25 cellular contexts compared by ENCODE assay signal in genomic region chr10:125797999-125798662, GRCh38. TPM values are rescaled to one million over a fixed set of nuclear protein-coding genes. Genes with fewer than 3 reads are reported as not detected.
DNase-seq lines count a peak whose midpoint lies in the region; ATAC-seq and TF ChIP-seq lines count a peak whose summit lies in the region.
"Had no signal": no experiment of that assay in that cellular context is flagged by ENCODE, and none has a peak within 500 bp of the region (broad histone marks: within the 10 kb centered on the region; RNA-seq: fewer than 3 reads in every experiment).

No MANE protein-coding gene starts in this region.

- no peak overlapping the region for H2BK15ac ChIP-seq in neuronal stem cell (ENCODE audit: low read length)

- H3K27ac Mint-ChIP-seq in CD8-positive, alpha-beta T cell, result no peak overlapping the region
- H3K27ac Mint-ChIP-seq: B cell had no signal

- H3K9me3 ChIP-seq in body of pancreas, result no peaks in the 10 kb centered on the region
- H3K9me3 ChIP-seq in neuronal stem cell (replicated peaks in 1 of 2; ENCODE audit: control insufficient read depth in 2 of 2, insufficient read depth in 1 of 2, low read depth in 1 of 2, low read length in 2 of 2), result no peaks in the 10 kb centered on the region
- no peaks in the 10 kb centered on the region for H3K9me3 ChIP-seq in CD8-positive, alpha-beta T cell (ENCODE audit: low read length)

- H3K27ac ChIP-seq in body of pancreas, result peak overlapping the region in 2 of 4 donors; percentile 43 to 53
- no peak overlapping the region for H3K27ac ChIP-seq in neuronal stem cell (replicated peaks; ENCODE audit: low read length)
- H3K27ac ChIP-seq in CD8-positive, alpha-beta T cell (ENCODE audit: low read depth, low read length), result no peak overlapping the region
- H3K27ac ChIP-seq: 22Rv1, HL-60 had no signal

- H2BK5ac ChIP-seq in neuronal stem cell (ENCODE audit: low read length), result no peak overlapping the region

- 20 to 26% methylated on average over 3 to 5 of the region's 5 CpGs for WGBS in body of pancreas, 2 donors
- WGBS in neuronal stem cell (ENCODE audit: extremely low coverage in 2 of 2, insufficient read length in 2 of 2, insufficient replicate concordance in 1 of 2), 2 donors, result no CpG with 5 or more reads among the region's 5 CpGs

- H3K4me1 Mint-ChIP-seq in CD8-positive, alpha-beta T cell (ENCODE audit: low read depth), result no peaks in the 10 kb centered on the region
- H3K4me1 Mint-ChIP-seq: B cell, H9 had no signal

- H3K27me3 ChIP-seq in body of pancreas, result no peaks in the 10 kb centered on the region
- H3K27me3 ChIP-seq in neuronal stem cell (ENCODE audit: control insufficient read depth in 3 of 3, insufficient read depth in 3 of 3, low read depth in 1 of 3, low read length in 3 of 3), result no peaks in the 10 kb centered on the region
- no peaks in the 10 kb centered on the region for H3K27me3 ChIP-seq in CD8-positive, alpha-beta T cell (ENCODE audit: insufficient read depth, low read length)

- H2AK5ac ChIP-seq in neuronal stem cell (ENCODE audit: low read depth, low read length), result no peak overlapping the region

- intact Hi-C loops in body of pancreas (cut with DNase I), result no loop called here
- intact Hi-C loops in CD8-positive, alpha-beta T cell (cut with DNase I, micrococcal nuclease), result no loop called here

- ATAC-seq in body of pancreas, result peak; percentile 80
- no peak for ATAC-seq in CD8-positive, alpha-beta T cell
- ATAC-seq: PC-3, SK-N-SH treated with all-trans-retinoic acid at 6 μM for 48 hours had no signal

- peaks cover 16% of the 10 kb centered on the region for H3K4me1 ChIP-seq in body of pancreas
- H3K4me1 ChIP-seq in neuronal stem cell (ENCODE audit: control insufficient read depth in 2 of 2, insufficient read depth in 1 of 2, low read depth in 1 of 2, low read length in 2 of 2), result no peaks in the 10 kb centered on the region
- H3K4me1 ChIP-seq in CD8-positive, alpha-beta T cell (ENCODE audit: insufficient read depth, low read length), result no peaks in the 10 kb centered on the region

- no peak overlapping the region for H3K14ac ChIP-seq in neuronal stem cell (ENCODE audit: low read length)

- H3K9me3 Mint-ChIP-seq in CD8-positive, alpha-beta T cell, result no peaks in the 10 kb centered on the region
- H3K9me3 Mint-ChIP-seq: H9 had no signal

- H3K9ac ChIP-seq in neuronal stem cell (ENCODE audit: low read depth, low read length, poor library complexity), result no peak overlapping the region

- H3K4me3 ChIP-seq in body of pancreas (no peak overlapping the region), neuronal stem cell (ENCODE audit: low read length in 2 of 2) (no peak overlapping the region), foreskin fibroblast (ENCODE audit: low read depth in 1 of 2, low read length in 2 of 2) (no peak overlapping the region)
- no peak overlapping the region for H3K4me3 ChIP-seq in CD8-positive, alpha-beta T cell (ENCODE audit: low read depth, low read length)

- H3K79me1 ChIP-seq in neuronal stem cell (ENCODE audit: low read depth, low read length), result no peaks in the 10 kb centered on the region

- DNase-seq in DMS79 treated with DMSO at 0.1 percent for 48 hours (lab: John Stamatoyannopoulos, UW) (peak; percentile 3), DMS79 (lab: John Stamatoyannopoulos, UW) (no peak), HK-2 (ENCODE audit: unreplicated experiment) (peak; percentile 46), body of pancreas (peak; percentile 31 to 69 (median 59)), neuronal stem cell (ENCODE audit: low spot score) (no peak), foreskin fibroblast (no peak)
- DNase-seq in CD8-positive, alpha-beta T cell, result no peak
- DNase-seq in activated CD4-positive, CD25-positive, alpha-beta regulatory T cell treated with anti-CD3 and anti-CD28 coated beads, Interleukin-2, amount 50 U/mL, for 72 hours, result no peak
- DNase-seq: DMS53, H9, IMR-90, NCI-H1048, NCI-H1436, NCI-H1930, NCI-H524, NCI-H82, PC-3, RPMI8226, SHP77 treated with DMSO at 0.1 percent for 48 hours had no signal

- no peaks in the 10 kb centered on the region for H3K27me3 Mint-ChIP-seq in CD8-positive, alpha-beta T cell (ENCODE audit: low read depth)
- H3K27me3 Mint-ChIP-seq: B cell had no signal

- H4K8ac ChIP-seq in neuronal stem cell (ENCODE audit: low read depth, low read length), result no peak overlapping the region

- no peak for TF ChIP-seq CTCF in body of pancreas (IDR thresholded peaks at IDR 0.05)
- TF ChIP-seq CTCF in CD8-positive, alpha-beta T cell (IDR thresholded peaks at IDR 0.05), result no peak
- no peak for TF ChIP-seq CTCF in foreskin fibroblast (IDR thresholded peaks at IDR 0.05; ENCODE audit: low read depth, low read length)

- TF ChIP-seq POLR2A in body of pancreas (IDR thresholded peaks at IDR 0.05), result no peak

- no peak overlapping the region for H2AFZ ChIP-seq in neuronal stem cell (ENCODE audit: low read length)

- CTCF ChIA-PET in CD8-positive, alpha-beta T cell (lab: Charles Lee), result no interaction called here

- H3K36me3 ChIP-seq in body of pancreas (replicated peaks in 1 of 2; ENCODE audit: insufficient read depth in 1 of 2, low read depth in 2 of 2) (peaks cover 0 to 8% of the 10 kb centered on the region in 2 donors), neuronal stem cell (replicated peaks in 1 of 2; ENCODE audit: control insufficient read depth in 2 of 2, insufficient read depth in 2 of 2, low read length in 2 of 2) (peaks cover 12 to 38% of the 10 kb centered on the region in 2 donors)
- H3K36me3 ChIP-seq in CD8-positive, alpha-beta T cell (ENCODE audit: insufficient read depth, low read length), result peaks cover 9% of the 10 kb centered on the region

- H2BK120ac ChIP-seq in neuronal stem cell (ENCODE audit: low read depth, low read length), result no peak overlapping the region

- H3K23ac ChIP-seq in neuronal stem cell (ENCODE audit: low read depth, low read length, poor library complexity), result no peak overlapping the region

- POLR2A ChIA-PET in CD8-positive, alpha-beta T cell (lab: Charles Lee), result interaction anchor here (0.7 kb wide), 1 partner anchor 12 kb away, joined by 3 read pairs; no protein-coding TSS in a partner anchor

- H3K4me3 Mint-ChIP-seq in CD8-positive, alpha-beta T cell, result no peak overlapping the region
- H3K4me3 Mint-ChIP-seq: B cell, H9 had no signal

- H3K36me3 Mint-ChIP-seq in CD8-positive, alpha-beta T cell, result peaks cover 78% of the 10 kb centered on the region

- no peak overlapping the region for H4K91ac ChIP-seq in neuronal stem cell (ENCODE audit: low read depth, low read length, poor library complexity)

- H3K4me2 ChIP-seq in neuronal stem cell (ENCODE audit: insufficient read depth, low read length, poor library complexity, severe bottlenecking), result no peak overlapping the region

- H3K18ac ChIP-seq in neuronal stem cell (ENCODE audit: low read length), result peak overlapping the region; percentile 19

- H2BK12ac ChIP-seq in neuronal stem cell (ENCODE audit: low read length), result no peak overlapping the region

- H3K4ac ChIP-seq in neuronal stem cell (ENCODE audit: low read length), result no peak overlapping the region

RNA-seq across cellular contexts. Expression of gene MMP21, which starts 22.5 kb away (rescaled TPM):
- not detected for total RNA-seq in body of pancreas
- polyA plus RNA-seq in neuronal stem cell (2013, experiment 1 of 2), result not detected
- 0.03 TPM for polyA plus RNA-seq in neuronal stem cell (2013, experiment 2 of 2)
- total RNA-seq in CD8-positive, alpha-beta T cell, result under 1 TPM; 0.27 to 0.28 TPM
- total RNA-seq: H9, HT1080, IMR-90, M059J, PC-3 had no signal
- polyA plus RNA-seq: IMR-90 had no signal

RNA-seq across cellular contexts. Expression of gene UROS, which starts 24.9 kb away (rescaled TPM):
- 10 to 100 TPM; 15.8 to 31.4 TPM for total RNA-seq in body of pancreas
- 55.7 TPM for polyA plus RNA-seq in neuronal stem cell (2013, experiment 1 of 2)
- 54.9 TPM for polyA plus RNA-seq in neuronal stem cell (2013, experiment 2 of 2)
- total RNA-seq in CD8-positive, alpha-beta T cell, result 10 to 100 TPM; 17.7 to 20.7 TPM

RNA-seq across cellular contexts. Expression of gene BCCIP, which starts 25.2 kb away (rescaled TPM):
- 10 to 100 TPM; 16.2 to 31.4 TPM for total RNA-seq in body of pancreas
- polyA plus RNA-seq in neuronal stem cell (2013, experiment 1 of 2), result 82.2 TPM
- 82.6 TPM for polyA plus RNA-seq in neuronal stem cell (2013, experiment 2 of 2)
- 10 to 100 TPM; 41.3 to 42.0 TPM for total RNA-seq in CD8-positive, alpha-beta T cell

Comparison
In these comparisons a context has a peak if more than half of its experiments do, and no peak if none do; other contexts are left out.
1. DNase-seq: peak in DMS79 treated with DMSO at 0.1 percent for 48 hours (single experiment), HK-2 (single experiment) and body of pancreas (4 of 4); none in DMS79 (single experiment), neuronal stem cell (single experiment), CD8-positive, alpha-beta T cell (0 of 7), activated CD4-positive, CD25-positive, alpha-beta regulatory T cell treated with anti-CD3 and anti-CD28 coated beads, Interleukin-2, amount 50 U/mL, for 72 hours (single experiment) and foreskin fibroblast (0 of 2).